ENCODE assay signal across 17 cellular contexts in genomic region chr6:44381739-44382138, GRCh38. TPM values are rescaled to one million over a fixed set of nuclear protein-coding genes. Genes with fewer than 3 reads are reported as not detected.
A peak's percentile ranks its signal among the peaks of the same experiment; 100 is the strongest.
DNase-seq lines count a peak whose midpoint lies in the region; ATAC-seq and TF ChIP-seq lines count a peak whose summit lies in the region.
"Had no signal": no experiment of that assay in that cellular context is flagged by ENCODE, and none has a peak within 500 bp of the region (broad histone marks: within the 10 kb centered on the region; RNA-seq: fewer than 3 reads in every experiment).

No MANE protein-coding gene starts in this region.

- no peaks in the 10 kb centered on the region for H3K36me3 ChIP-seq in right lobe of liver
- H3K36me3 ChIP-seq: ovary, spleen had no signal

- no peaks in the 10 kb centered on the region for H3K9me3 Mint-ChIP-seq in activated naive CD4-positive, alpha-beta T cell treated with anti-CD3 and anti-CD28 coated beads, Interleukin-2, amount 10 ng/mL, durations not matched to agents 7 days and 5 days
- H3K9me3 Mint-ChIP-seq: activated CD8-positive, alpha-beta T cell treated with anti-CD3 and anti-CD28 coated beads for 36 hours; activated T-helper 1 cell treated with anti-CD3 and anti-CD28 coated beads, Interleukin-12 subunit alpha, Interleukin-12 subunit beta, Interleukin-2, Interleukin-4 antibody, amounts not matched to agents 30 ng/mL and 10 ng/mL and 1 ng/mL, durations not matched to agents 14 hours and 24 hours and 36 hours had no signal

- DNase-seq in AML-193 (lab: John Stamatoyannopoulos, UW) (peak; percentile 98 to 99), NB4 (ENCODE audit: low read depth) (peak; percentile 84), cardiac fibroblast (ENCODE audit: low read depth in 2 of 2) (peak; percentile 31 to 34), right lobe of liver (peak in 1 of 3 donors; percentile 87), DMS 273 (lab: John Stamatoyannopoulos, UW; ENCODE audit: unreplicated experiment) (no peak), HuH-7 (ENCODE audit: low spot score) (no peak)
- DNase-seq in activated naive CD4-positive, alpha-beta T cell treated with anti-CD3 and anti-CD28 coated beads, Interleukin-2, amount 10 ng/mL, durations not matched to agents 7 days and 5 days: no peak
- DNase-seq: activated CD8-positive, alpha-beta T cell treated with anti-CD3 and anti-CD28 coated beads for 36 hours; COR-L47; H7; NCI-H446; ovary; spleen; stimulated activated naive CD4-positive, alpha-beta T cell treated with Interleukin-2 at 50 U/mL for 16 hours had no signal

- no peaks in the 10 kb centered on the region for H3K27me3 ChIP-seq in right lobe of liver
- H3K27me3 ChIP-seq: ovary, spleen had no signal

- H3K27me3 Mint-ChIP-seq in activated naive CD4-positive, alpha-beta T cell treated with anti-CD3 and anti-CD28 coated beads, Interleukin-2, amount 10 ng/mL, durations not matched to agents 7 days and 5 days: peaks cover 30% of the 10 kb centered on the region
- H3K27me3 Mint-ChIP-seq: activated CD8-positive, alpha-beta T cell treated with anti-CD3 and anti-CD28 coated beads for 36 hours had no signal

- H3K4me3 Mint-ChIP-seq in activated naive CD4-positive, alpha-beta T cell treated with anti-CD3 and anti-CD28 coated beads, Interleukin-2, amount 10 ng/mL, durations not matched to agents 7 days and 5 days: no peak overlapping the region
- H3K4me3 Mint-ChIP-seq: activated CD8-positive, alpha-beta T cell treated with anti-CD3 and anti-CD28 coated beads for 36 hours; activated T-helper 1 cell treated with anti-CD3 and anti-CD28 coated beads, Interleukin-12 subunit alpha, Interleukin-12 subunit beta, Interleukin-2, Interleukin-4 antibody, amounts not matched to agents 30 ng/mL and 10 ng/mL and 1 ng/mL, durations not matched to agents 14 hours and 24 hours and 36 hours had no signal

- no peaks in the 10 kb centered on the region for H3K36me3 Mint-ChIP-seq in activated naive CD4-positive, alpha-beta T cell treated with anti-CD3 and anti-CD28 coated beads, Interleukin-2, amount 10 ng/mL, durations not matched to agents 7 days and 5 days

- H3K27ac Mint-ChIP-seq in activated naive CD4-positive, alpha-beta T cell treated with anti-CD3 and anti-CD28 coated beads, Interleukin-2, amount 10 ng/mL, durations not matched to agents 7 days and 5 days: no peak overlapping the region
- H3K27ac Mint-ChIP-seq: activated CD8-positive, alpha-beta T cell treated with anti-CD3 and anti-CD28 coated beads for 36 hours; activated T-helper 1 cell treated with anti-CD3 and anti-CD28 coated beads, Interleukin-12 subunit alpha, Interleukin-12 subunit beta, Interleukin-2, Interleukin-4 antibody, amounts not matched to agents 30 ng/mL and 10 ng/mL and 1 ng/mL, durations not matched to agents 14 hours and 24 hours and 36 hours had no signal

- CTCF ChIA-PET in activated naive CD4-positive, alpha-beta T cell treated with anti-CD3 and anti-CD28 coated beads, Interleukin-2, amount 10 ng/mL, durations not matched to agents 7 days and 5 days (lab: Charles Lee): no interaction called here

- peaks cover 7% of the 10 kb centered on the region for H3K4me1 Mint-ChIP-seq in activated naive CD4-positive, alpha-beta T cell treated with anti-CD3 and anti-CD28 coated beads, Interleukin-2, amount 10 ng/mL, durations not matched to agents 7 days and 5 days

- peak; percentile 73 to 85 (median 81) for ATAC-seq in right lobe of liver
- ATAC-seq in HG03469 (IDR thresholded peaks at IDR 0.05; ENCODE audit: unreplicated experiment): no peak
- ATAC-seq: activated CD8-positive, alpha-beta T cell treated with anti-CD3 and anti-CD28 coated beads for 36 hours had no signal

- no peaks in the 10 kb centered on the region for H3K9me3 ChIP-seq in right lobe of liver
- H3K9me3 ChIP-seq: ovary, spleen had no signal

- H3K4me3 ChIP-seq in NB4 (ENCODE audit: low read depth, low read length) (no peak overlapping the region), cardiac fibroblast (replicated peaks in 1 of 2; ENCODE audit: low read depth in 2 of 2, low read length in 2 of 2) (no peak overlapping the region), right lobe of liver (no peak overlapping the region)
- H3K4me3 ChIP-seq: ovary, spleen had no signal

- intact Hi-C loops in right lobe of liver (cut with DNase I): no loop called here

- H3K4me1 ChIP-seq in right lobe of liver: peaks cover 0 to 21% (median 10%) of the 10 kb centered on the region in 4 donors

- no peak for TF ChIP-seq CTCF in NB4 (IDR thresholded peaks at IDR 0.05; ENCODE audit: low read depth, low read length)
- no peak for TF ChIP-seq CTCF in cardiac fibroblast (IDR thresholded peaks at IDR 0.05; ENCODE audit: low read depth, low read length)
- no peak for TF ChIP-seq CTCF in right lobe of liver (IDR thresholded peaks at IDR 0.05)

- TF ChIP-seq POLR2A in NB4 (IDR thresholded peaks at IDR 0.05; ENCODE audit: extremely low read depth, insufficient read length) (no peak), right lobe of liver (IDR thresholded peaks at IDR 0.05) (no peak)

- peak overlapping the region in 2 of 3 donors; percentile 57 to 83 for H3K27ac ChIP-seq in right lobe of liver
- H3K27ac ChIP-seq: ovary had no signal

- WGBS in right lobe of liver (ENCODE audit: insufficient coverage, low coverage, low lambda C conversion rate, missing lambda C conversion rate): 14% methylated on average over 2 of the region's 2 CpGs

RNA-seq across cellular contexts. Expression of gene CDC5L, which starts 5.8 kb away (rescaled TPM):
- 10 to 100 TPM in 5 of 6 experiments, 1 to 10 TPM in 1; 9.2 to 13.0 (median 11.2) TPM for total RNA-seq in right lobe of liver

RNA-seq across cellular contexts. Expression of gene SPATS1, which starts 39.3 kb away (rescaled TPM):
- total RNA-seq in right lobe of liver: not detected
- total RNA-seq: activated CD8-positive, alpha-beta T cell treated with anti-CD3 and anti-CD28 coated beads for 36 hours; activated T-helper 1 cell treated with anti-CD3 and anti-CD28 coated beads, Interleukin-12 subunit alpha, Interleukin-12 subunit beta, Interleukin-2, Interleukin-4 antibody, amounts not matched to agents 30 ng/mL and 10 ng/mL and 1 ng/mL, durations not matched to agents 14 hours and 24 hours and 36 hours; H7; spleen; urinary bladder had no signal

Comparison
In these comparisons a context has a peak if more than half of its experiments do, and no peak if none do; other contexts are left out.
1. DNase-seq: peak in AML-193 (2 of 2), NB4 (single experiment) and cardiac fibroblast (2 of 2); none in DMS 273 (single experiment), activated naive CD4-positive, alpha-beta T cell treated with anti-CD3 and anti-CD28 coated beads, Interleukin-2, amount 10 ng/mL, durations not matched to agents 7 days and 5 days (single experiment) and HuH-7 (single experiment).